ENCODE assay signal across 20 cellular contexts in the genomic region with DNA sequence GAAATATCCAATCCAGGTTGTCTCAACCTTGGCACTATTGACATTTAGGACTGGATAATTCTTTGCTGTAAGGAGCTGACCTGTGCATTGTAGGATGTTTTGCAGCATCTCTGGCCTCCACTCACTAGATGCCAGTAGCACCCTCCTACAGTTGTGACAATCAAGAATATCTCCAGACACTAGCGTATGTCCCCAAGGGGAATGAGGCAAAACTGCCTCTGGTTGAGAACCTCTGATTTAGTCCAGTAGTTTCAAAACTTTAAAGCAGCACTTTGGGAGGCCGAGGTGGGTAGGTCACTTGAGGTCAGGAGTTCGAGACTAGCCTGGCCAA. TPM values are rescaled to one million over a fixed set of nuclear protein-coding genes. Genes with fewer than 3 reads are reported as not detected.
"Had no signal": no experiment of that assay in that cellular context is flagged by ENCODE, and none has a peak within 500 bp of the region (broad histone marks: within the 10 kb centered on the region; RNA-seq: fewer than 3 reads in every experiment).

No MANE protein-coding gene starts in this region.

- H3K4me1 ChIP-seq: foreskin keratinocyte, neural progenitor cell had no signal

- ATAC-seq: activated T-cell treated with anti-CD3 and anti-CD28 coated beads, Interleukin-2, amount 50 U/mL, for 72 hours; foreskin keratinocyte; mucosa of descending colon had no signal

- DNase-seq: activated CD4-positive, alpha-beta T cell treated with anti-CD3 and anti-CD28 coated beads, Interleukin-2, amount 50 U/mL, for 1 hour; activated CD4-positive, CD25-positive, alpha-beta regulatory T cell treated with anti-CD3 and anti-CD28 coated beads, Interleukin-2, amount 50 U/mL, for 72 hours; activated CD8-positive, alpha-beta memory T cell treated with anti-CD3 and anti-CD28 coated beads, Interleukin-2, amount 50 U/mL, for 48 hours; activated effector memory CD4-positive, alpha-beta T cell treated with anti-CD3 and anti-CD28 coated beads, Interleukin-2, amount 50 U/mL, for 16 hours; activated naive CD4-positive, alpha-beta T cell treated with anti-CD3 and anti-CD28 coated beads, Interleukin-2, amount 50 U/mL, for 16 hours; activated T-cell treated with anti-CD3 and anti-CD28 coated beads, Interleukin-2, amount 50 U/mL, for 72 hours; foreskin keratinocyte; glutamatergic neuron; mesenchymal stem cell; naive B cell; stimulated activated CD4-positive, alpha-beta T cell treated with anti-CD3 and anti-CD28 coated beads, Interleukin-15, amount 100 ng/mL, for 24 hours; stimulated activated CD4-positive, alpha-beta T cell treated with anti-CD3 and anti-CD28 coated beads, Interleukin-2, amount 100 ng/mL, for 48 hours; SW 1271; T-helper 2 cell had no signal

- H3K36me3 ChIP-seq: ascending aorta, neural progenitor cell, suprapubic skin had no signal

- H3K4me3 ChIP-seq: ascending aorta, mucosa of descending colon, neural progenitor cell, skin epidermis, suprapubic skin had no signal

- H3K4me2 ChIP-seq: neural progenitor cell had no signal

- H3K9ac ChIP-seq: neural progenitor cell had no signal

- H3K27ac ChIP-seq: foreskin keratinocyte, neural progenitor cell, suprapubic skin, VCaP had no signal

- H3K9me3 ChIP-seq: ascending aorta, suprapubic skin had no signal

- H3K27me3 ChIP-seq: ascending aorta, foreskin keratinocyte, neural progenitor cell, suprapubic skin had no signal

RNA-seq across cellular contexts. Expression of a gene that starts 48.4 kb away (rescaled TPM):
- total RNA-seq: ascending aorta had no signal
